In the genomic region with DNA sequence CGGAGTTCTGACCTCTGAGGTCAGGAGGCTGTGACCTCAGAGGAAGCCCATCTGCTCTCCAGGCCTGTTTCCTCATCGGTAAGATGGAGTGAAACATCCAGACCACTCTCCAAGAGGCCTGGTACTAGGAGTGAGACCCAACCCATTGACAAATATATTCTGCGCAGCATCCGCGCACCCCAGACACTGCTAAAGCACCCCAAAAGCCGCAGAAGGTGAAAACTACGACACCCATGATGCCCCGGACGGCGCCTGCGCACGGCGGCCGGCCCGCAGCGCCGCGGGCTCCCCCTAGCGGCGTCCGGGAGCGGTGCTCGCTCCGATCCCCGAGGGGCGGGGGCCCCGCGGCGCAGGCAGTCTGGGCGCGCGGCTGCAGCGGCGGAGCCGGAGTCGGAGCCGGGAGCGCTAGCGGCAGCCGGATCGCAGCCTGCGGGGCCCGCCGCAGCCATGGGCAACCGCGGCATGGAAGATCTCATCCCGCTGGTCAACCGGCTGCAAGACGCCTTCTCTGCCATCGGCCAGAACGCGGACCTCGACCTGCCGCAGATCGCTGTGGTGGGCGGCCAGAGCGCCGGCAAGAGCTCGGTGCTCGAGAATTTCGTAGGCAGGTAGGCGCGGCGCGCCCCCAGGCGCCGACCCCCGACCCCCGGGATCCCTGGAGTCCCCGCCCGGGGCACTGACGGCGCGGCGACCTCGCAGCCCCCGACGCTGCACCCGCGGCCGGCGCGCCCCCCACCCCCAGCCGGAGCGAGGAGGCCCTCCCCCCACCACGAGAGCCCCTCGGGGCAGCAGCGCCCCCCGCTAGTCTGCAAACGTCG, we compare ENCODE assay signal across 8 cellular contexts. TPM values are rescaled to one million over a fixed set of nuclear protein-coding genes. Genes with fewer than 3 reads are reported as not detected.
DNase-seq lines count a peak whose midpoint lies in the region; ATAC-seq and TF ChIP-seq lines count a peak whose summit lies in the region.

A gene (plus strand): TSS at position 356 of the 818 bp plus-strand sequence. CDS start 92 bp downstream, at position 448.

- no peaks in the 10 kb centered on the region for H3K9me3 Mint-ChIP-seq in activated T-cell treated with anti-CD3 and anti-CD28 coated beads, Interleukin-2, amount 50 U/mL, for 24 hours

- intact Hi-C loops in esophagus muscularis mucosa (cut with DNase I), result no loop called here

- peaks cover 23% of the 10 kb centered on the region for H3K4me1 ChIP-seq in OCI-LY1 (ENCODE audit: insufficient read depth, low read length, severe bottlenecking)
- H3K4me1 ChIP-seq in esophagus muscularis mucosa, result peaks cover 11 to 26% (median 20%) of the 10 kb centered on the region in 4 donors
- peaks cover 14% of the 10 kb centered on the region for H3K4me1 ChIP-seq in muscle layer of colon (ENCODE audit: insufficient read depth, low read length)

- H3F3A ChIP-seq in OCI-LY1 (ENCODE audit: insufficient read depth, low read length), result no peaks in the 10 kb centered on the region

- ATAC-seq in GM18867 (IDR thresholded peaks at IDR 0.05; ENCODE audit: unreplicated experiment) (peak; percentile 74), HG03432 (IDR thresholded peaks at IDR 0.05; ENCODE audit: unreplicated experiment) (peak; percentile 75)

- peaks cover 20% of the 10 kb centered on the region for H3K4me1 Mint-ChIP-seq in activated T-cell treated with anti-CD3 and anti-CD28 coated beads, Interleukin-2, amount 50 U/mL, for 24 hours (ENCODE audit: low read depth)

- WGBS in esophagus muscularis mucosa, result 0% methylated on average over 23 of the region's 91 CpGs

- H3K4me3 ChIP-seq in OCI-LY1 (ENCODE audit: low read depth, low read length, poor library complexity, severe bottlenecking) (peak within 1 kb of the TSS; percentile 71), esophagus muscularis mucosa (peak within 1 kb of the TSS; percentile 67 to 71 (median 70)), muscle layer of colon (ENCODE audit: low read depth in 1 of 2, low read length in 2 of 2) (peak within 1 kb of the TSS; percentile 45 to 50)

- peak; percentile 98 for DNase-seq in AG08395 (ENCODE audit: low spot score)
- peak; percentile 84 for DNase-seq in activated T-cell treated with anti-CD3 and anti-CD28 coated beads, Interleukin-2, amount 50 U/mL, for 24 hours
- no peak for DNase-seq in esophagus muscularis mucosa (ENCODE audit: extremely low spot score)
- peak; percentile 29 to 47 for DNase-seq in stimulated activated CD8-positive, alpha-beta memory T cell treated with anti-CD3 and anti-CD28 coated beads, Interleukin-7, amount 100 ng/mL, for 1 hour (ENCODE audit: low read depth in 2 of 2)

- TF ChIP-seq CTCF in OCI-LY1 (IDR thresholded peaks at IDR 0.05; ENCODE audit: low read length), result peak; percentile 49
- peak in 2 of 3 experiments; percentile 94 to 99 for TF ChIP-seq CTCF in esophagus muscularis mucosa (IDR thresholded peaks at IDR 0.05)

- H3K4me3 Mint-ChIP-seq in activated T-cell treated with anti-CD3 and anti-CD28 coated beads, Interleukin-2, amount 50 U/mL, for 24 hours, result peak within 1 kb of the TSS; percentile 64

- H4K20me1 ChIP-seq in OCI-LY1 (ENCODE audit: insufficient read depth, low read length), result no peaks in the 10 kb centered on the region

- no peak for TF ChIP-seq EP300 in esophagus muscularis mucosa (IDR thresholded peaks at IDR 0.05)

- H3K9ac ChIP-seq in OCI-LY1 (ENCODE audit: low read length), result peak within 1 kb of the TSS; percentile 53; the same call in 1 of the 2 replicates
- H3K9ac ChIP-seq in muscle layer of colon (ENCODE audit: low read length), result no peak within 1 kb of the TSS

- TF ChIP-seq POLR2A in esophagus muscularis mucosa (IDR thresholded peaks at IDR 0.05; ENCODE audit: low read depth), result no peak

- peak within 1 kb of the TSS; percentile 87 for H3K27ac Mint-ChIP-seq in activated T-cell treated with anti-CD3 and anti-CD28 coated beads, Interleukin-2, amount 50 U/mL, for 24 hours

- peak within 1 kb of the TSS; percentile 97 for H3K4me2 ChIP-seq in OCI-LY1 (ENCODE audit: low read length)

- H3K27me3 ChIP-seq in OCI-LY1 (ENCODE audit: insufficient read depth, low read length) (peaks cover 21% of the 10 kb centered on the region; the same call in 1 of the 2 replicates), esophagus muscularis mucosa (peaks cover 0 to 21% (median 3%) of the 10 kb centered on the region in 4 donors), muscle layer of colon (ENCODE audit: control insufficient read depth in 1 of 2, insufficient read depth in 2 of 2, low read length in 2 of 2) (peaks cover 8 to 9% of the 10 kb centered on the region in 2 donors)

- H2AFZ ChIP-seq in OCI-LY1 (ENCODE audit: low read length), result peak within 1 kb of the TSS; percentile 79; the same call in 1 of the 2 replicates

- no peaks in the 10 kb centered on the region for H3K79me2 ChIP-seq in OCI-LY1 (ENCODE audit: insufficient read depth, low read length)

- no peaks in the 10 kb centered on the region for H3K9me3 ChIP-seq in OCI-LY1 (ENCODE audit: low read length)
- H3K9me3 ChIP-seq in esophagus muscularis mucosa, result no peaks in the 10 kb centered on the region
- no peaks in the 10 kb centered on the region for H3K9me3 ChIP-seq in muscle layer of colon (ENCODE audit: low read length)

- peaks cover 13% of the 10 kb centered on the region for H3K27me3 Mint-ChIP-seq in activated T-cell treated with anti-CD3 and anti-CD28 coated beads, Interleukin-2, amount 50 U/mL, for 24 hours

- H3K36me3 ChIP-seq in OCI-LY1 (ENCODE audit: insufficient read depth, low read length) (no peaks in the 10 kb centered on the region), esophagus muscularis mucosa (no peaks in the 10 kb centered on the region), muscle layer of colon (ENCODE audit: insufficient read depth, low read length) (no peaks in the 10 kb centered on the region)

- H3K36me3 Mint-ChIP-seq in activated T-cell treated with anti-CD3 and anti-CD28 coated beads, Interleukin-2, amount 50 U/mL, for 24 hours (ENCODE audit: low read depth), result no peaks in the 10 kb centered on the region

- H3K27ac ChIP-seq in OCI-LY1 (ENCODE audit: low read depth, low read length, poor library complexity, severe bottlenecking) (no peak within 1 kb of the TSS), esophagus muscularis mucosa (replicated peaks in 1 of 4) (peak within 1 kb of the TSS; percentile 54 to 76 (median 58)), muscle layer of colon (ENCODE audit: low read depth, low read length) (no peak within 1 kb of the TSS)

- H3K9me2 ChIP-seq in OCI-LY1 (ENCODE audit: low read depth, low read length), result no peaks in the 10 kb centered on the region

RNA-seq across cellular contexts. Expression of the gene that starts here (rescaled TPM):
- 10 to 100 TPM; 10.9 to 27.0 (median 16.8) TPM for total RNA-seq in esophagus muscularis mucosa

Comparison
In these comparisons a context has a peak if more than half of its experiments do, and no peak if none do; other contexts are left out.
1. H3K27ac ChIP-seq: peak in esophagus muscularis mucosa (4 of 4); none in OCI-LY1 (single experiment) and muscle layer of colon (single experiment).
2. Peak in every context shown above with its lines, with median percentiles within 50 percentile points of each other: H3K4me3 ChIP-seq.